ENCODE assay signal across 20 cellular contexts in genomic region chr17:58399974-58400373, GRCh38. TPM values are rescaled to one million over a fixed set of nuclear protein-coding genes. Genes with fewer than 3 reads are reported as not detected.
DNase-seq lines count a peak whose midpoint lies in the region; ATAC-seq, FAIRE-seq and TF ChIP-seq lines count a peak whose summit lies in the region.
"Had no signal": no experiment of that assay in that cellular context is flagged by ENCODE, and none has a peak within 500 bp of the region (broad histone marks: within the 10 kb centered on the region; RNA-seq: fewer than 3 reads in every experiment).

No MANE protein-coding gene starts in this region.

- H3K9me2 ChIP-seq in HCT116 (ENCODE audit: insufficient read depth) = no peaks in the 10 kb centered on the region
- H3K9me2 ChIP-seq: SK-N-SH had no signal

- WGBS in esophagus squamous epithelium, 2 donors = 39 to 55% methylated on average over 3 of the region's 3 CpGs

- H4K20me1 ChIP-seq in HCT116 (ENCODE audit: insufficient read depth) = no peaks in the 10 kb centered on the region

- DNase-seq in HCT116 (ENCODE audit: low read depth, low spot score) (no peak), bronchial epithelial cell (ENCODE audit: low read depth) (peak; percentile 85), mesothelial cell of epicardium (ENCODE audit: low spot score in 2 of 2, unreplicated experiment in 2 of 2) (no peak), NCI-H2107 treated with DMSO at 0.1 percent for 48 hours (lab: John Stamatoyannopoulos, UW; ENCODE audit: unreplicated experiment) (no peak), esophagus squamous epithelium (lab: John Stamatoyannopoulos, UW) (no peak), left cardiac atrium (no peak), DMS53 (lab: John Stamatoyannopoulos, UW) (no peak)
- DNase-seq: BE2C; CD4-positive, CD25-positive, alpha-beta regulatory T cell; DMS79 treated with DMSO at 0.1 percent for 48 hours; H7; NCI-H1694; NCI-H2081 treated with DMSO at 0.1 percent for 48 hours; NCI-H446; NCI-H526; OCI-M1; SHP77; SK-N-SH had no signal

- CTCF ChIA-PET in HCT116 (lab: Charles Lee) = interaction anchor here (1.0 to 1.2 kb wide), 2 partner anchors 15 to 82 kb away, joined by 3 read pairs; no protein-coding TSS in a partner anchor

- H3K27ac ChIP-seq in 22Rv1 (peak overlapping the region; percentile 75), HCT116 (ENCODE audit: low read depth, low read length) (peak overlapping the region; percentile 50), esophagus squamous epithelium (peak overlapping the region in 2 of 4 donors; percentile 35 to 65)

- H3K79me2 ChIP-seq in HCT116 (ENCODE audit: insufficient read depth, low read length) = peaks cover 97% of the 10 kb centered on the region

- H3K27ac Mint-ChIP-seq in mesothelial cell of epicardium = peak overlapping the region; percentile 60
- H3K27ac Mint-ChIP-seq: CD4-positive, CD25-positive, alpha-beta regulatory T cell had no signal

- H3K4me3 Mint-ChIP-seq in mesothelial cell of epicardium = no peak overlapping the region
- H3K4me3 Mint-ChIP-seq: CD4-positive, CD25-positive, alpha-beta regulatory T cell; IgD-negative memory B cell had no signal

- no TSS peak for BruUV-seq in HCT116 (replicated peaks; lab: Mats Ljungman, UMichigan)

- H2AFZ ChIP-seq in HCT116 (ENCODE audit: low read depth, low read length, poor library complexity, severe bottlenecking) = no peak overlapping the region

- no peak for FAIRE-seq in bronchial epithelial cell (lab: Jason Lieb, UNC)

- no peak overlapping the region for H3K9ac ChIP-seq in HCT116 (ENCODE audit: low read length)
- H3K9ac ChIP-seq: SK-N-SH had no signal

- intact Hi-C loops in HCT116 (cut with micrococcal nuclease) (no loop called here), esophagus squamous epithelium (cut with DNase I) (no loop called here), left cardiac atrium (cut with DNase I) (no loop called here)

- no peak for TF ChIP-seq CTCF in 22Rv1 (IDR thresholded peaks at IDR 0.05)
- TF ChIP-seq CTCF in HCT116 (IDR thresholded peaks at IDR 0.05 in 2 of 3, conservative IDR thresholded peaks at IDR 0.05 in 1 of 3; ENCODE audit: borderline replicate concordance in 1 of 3, insufficient read depth in 1 of 3, low read depth in 2 of 3, low read length in 2 of 3) = no peak
- TF ChIP-seq CTCF in bronchial epithelial cell (IDR thresholded peaks at IDR 0.05; ENCODE audit: insufficient read depth, low read length, severe bottlenecking) = no peak
- no peak for TF ChIP-seq CTCF in mesothelial cell of epicardium (IDR thresholded peaks at IDR 0.05; ENCODE audit: unreplicated experiment)
- TF ChIP-seq CTCF in esophagus squamous epithelium (IDR thresholded peaks at IDR 0.05) = no peak

- POLR2A ChIA-PET in HCT116 (lab: Charles Lee) = interaction anchor here (0.8 to 2.6 kb wide), 8 partner anchors 8 to 232 kb away, joined by 3 to 10 read pairs (median 4); partner anchors contain the start of genes RNF43 and SUPT4H1

- peak; percentile 39; the same call in 1 of the 2 replicates for ATAC-seq in HCT116
- no peak for ATAC-seq in left cardiac atrium

- H3K27me3 ChIP-seq in HCT116 (ENCODE audit: insufficient read depth, low read length) = no peaks in the 10 kb centered on the region
- no peaks in the 10 kb centered on the region for H3K27me3 ChIP-seq in bronchial epithelial cell (ENCODE audit: control insufficient read depth, insufficient read depth, low read length)
- peaks cover 0 to 6% (median 0%) of the 10 kb centered on the region in 4 donors for H3K27me3 ChIP-seq in esophagus squamous epithelium

- H3K36me3 ChIP-seq in HCT116 (ENCODE audit: control insufficient read depth in 1 of 2, insufficient read depth in 2 of 2, low read length in 2 of 2) = no peaks in the 10 kb centered on the region; a peak in 1 of 4 replicates
- peaks cover 1% of the 10 kb centered on the region for H3K36me3 ChIP-seq in bronchial epithelial cell (ENCODE audit: control insufficient read depth, insufficient read depth, low read length)
- no peaks in the 10 kb centered on the region for H3K36me3 ChIP-seq in esophagus squamous epithelium
- H3K36me3 ChIP-seq: BE2C had no signal

- H3K9me3 ChIP-seq in HCT116 (ENCODE audit: control insufficient read depth in 1 of 2, insufficient read depth in 1 of 2, low read depth in 1 of 2, low read length in 2 of 2) = no peaks in the 10 kb centered on the region
- no peaks in the 10 kb centered on the region for H3K9me3 ChIP-seq in esophagus squamous epithelium
- H3K9me3 ChIP-seq: BE2C, SK-N-SH had no signal

- no peaks in the 10 kb centered on the region for H3K27me3 Mint-ChIP-seq in mesothelial cell of epicardium (ENCODE audit: low read depth)
- H3K27me3 Mint-ChIP-seq: IgD-negative memory B cell had no signal

- no peaks in the 10 kb centered on the region for H3K9me3 Mint-ChIP-seq in mesothelial cell of epicardium
- H3K9me3 Mint-ChIP-seq: CD4-positive, CD25-positive, alpha-beta regulatory T cell; IgD-negative memory B cell had no signal

- H3K4me1 ChIP-seq in HCT116 (ENCODE audit: control insufficient read depth in 1 of 2, insufficient read depth in 2 of 2, low read length in 2 of 2) (peaks cover 93 to 99% of the 10 kb centered on the region in 2 experiments), esophagus squamous epithelium (peaks cover 0 to 72% (median 13%) of the 10 kb centered on the region in 3 donors)
- H3K4me1 ChIP-seq: BE2C had no signal

- RAD21 ChIA-PET in HCT116 (lab: Charles Lee; ENCODE audit: low non-redundant PET in 1 of 2, low total read pairs in 2 of 2, uncharacterized antibody in 2 of 2, unreplicated experiment in 2 of 2) = no interaction called here

- no peak for TF ChIP-seq POLR2A in HCT116 (IDR thresholded peaks at IDR 0.05; ENCODE audit: borderline replicate concordance, extremely low read depth, insufficient read depth, insufficient read length)
- TF ChIP-seq POLR2A in esophagus squamous epithelium (IDR thresholded peaks at IDR 0.05) = no peak

- peaks cover 89% of the 10 kb centered on the region for H3K4me1 Mint-ChIP-seq in mesothelial cell of epicardium
- H3K4me1 Mint-ChIP-seq: IgD-negative memory B cell had no signal

- TF ChIP-seq RAD21 in HCT116 (IDR thresholded peaks at IDR 0.05; ENCODE audit: low read depth) = no peak

- H3K36me3 Mint-ChIP-seq in mesothelial cell of epicardium = peaks cover 6% of the 10 kb centered on the region
- H3K36me3 Mint-ChIP-seq: IgD-negative memory B cell had no signal

- H3K4me3 ChIP-seq in HCT116 (replicated peaks in 1 of 2; ENCODE audit: low read depth in 1 of 2, low read length in 2 of 2) (peak overlapping the region in 1 of 2 experiments; percentile 6; a peak in 2 of 4 replicates), bronchial epithelial cell (ENCODE audit: low read depth, low read length) (no peak overlapping the region), esophagus squamous epithelium (no peak overlapping the region)

- peak overlapping the region; percentile 59 for H3K4me2 ChIP-seq in HCT116 (ENCODE audit: low read length)
- H3K4me2 ChIP-seq: SK-N-SH had no signal

TF ChIP-seq in HCT116, 20 proteins besides CTCF, POLR2A, EP300 and RAD21 (continues in another document):
- TF ChIP-seq EGR1 (IDR thresholded peaks at IDR 0.05; ENCODE audit: low read depth) (no peak), YY1 (IDR thresholded peaks at IDR 0.05; ENCODE audit: extremely low read depth, insufficient replicate concordance, low read depth, low read length) (no peak), CBX3 (IDR thresholded peaks at IDR 0.05; ENCODE audit: low read depth) (0 out of 2 replicates have a peak, but pooled peaks have one; percentile 51), REST (IDR thresholded peaks at IDR 0.05; ENCODE audit: low read depth) (no peak), SRF (IDR thresholded peaks at IDR 0.05; ENCODE audit: low read depth) (0 out of 2 replicates have a peak, but pooled peaks have one; percentile 6), SIN3A (IDR thresholded peaks at IDR 0.05; ENCODE audit: low read depth) (no peak), SP1 (IDR thresholded peaks at IDR 0.05; ENCODE audit: low read depth) (peak; percentile 16; the same call in 1 of the 2 replicates), ZNF274 (IDR thresholded peaks at IDR 0.05; ENCODE audit: low read depth, low read length) (no peak), EZH2 (IDR thresholded peaks at IDR 0.05) (no peak), MAX (IDR thresholded peaks at IDR 0.05) (no peak)

RNA-seq across cellular contexts. Expression of gene RNF43, which starts 17.4 kb away (rescaled TPM):
- 42.2 TPM for total RNA-seq in HCT116 (2021; ENCODE audit: unreplicated experiment)
- 21.7 and 27.6 TPM in 2 replicates for polyA plus RNA-seq in HCT116 (2012)
- total RNA-seq in bronchial epithelial cell = 6.1 and 7.6 TPM in 2 replicates
- 38.7 to 40.3 TPM (median 39.0 TPM) in 3 replicates for total RNA-seq in mesothelial cell of epicardium
- 10 to 100 TPM in 1 of 4 donors, 1 to 10 TPM in 3; 6.4 to 13.8 (median 8.1) TPM for total RNA-seq in esophagus squamous epithelium
- 1 to 10 TPM; 4.0 to 4.7 TPM for total RNA-seq in left cardiac atrium
- polyA plus RNA-seq: SK-N-SH had no signal

RNA-seq across cellular contexts. Expression of gene SUPT4H1, which starts 48.0 kb away (rescaled TPM):
- total RNA-seq in HCT116 (2021; ENCODE audit: unreplicated experiment) = 118 TPM
- 121 and 141 TPM in 2 replicates for polyA plus RNA-seq in HCT116 (2012)
- total RNA-seq in bronchial epithelial cell = 43.1 and 52.1 TPM in 2 replicates
- 76.8 to 90.7 TPM (median 86.6 TPM) in 3 replicates for total RNA-seq in mesothelial cell of epicardium
- total RNA-seq in esophagus squamous epithelium = 10 to 100 TPM; 29.9 to 54.9 (median 37.0) TPM
- total RNA-seq in left cardiac atrium = 10 to 100 TPM; 49.4 to 60.6 TPM
